16 cellular contexts compared by ENCODE assay signal in genomic region chr12:123942277-123942653, GRCh38. TPM values are rescaled to one million over a fixed set of nuclear protein-coding genes. Genes with fewer than 3 reads are reported as not detected.
DNase-seq lines count a peak whose midpoint lies in the region; ATAC-seq and TF ChIP-seq lines count a peak whose summit lies in the region.
"Had no signal": no experiment of that assay in that cellular context is flagged by ENCODE, and none has a peak within 500 bp of the region (broad histone marks: within the 10 kb centered on the region; RNA-seq: fewer than 3 reads in every experiment).

No MANE protein-coding gene starts in this region.

- H3K27ac ChIP-seq in AG04450 (ENCODE audit: low read depth, low read length): peak overlapping the region; percentile 89
- no peak overlapping the region for H3K27ac ChIP-seq in IMR-90 (ENCODE audit: insufficient read depth, low read length)
- peak overlapping the region; percentile 65 for H3K27ac ChIP-seq in cingulate gyrus (ENCODE audit: low read depth, low read length)
- H3K27ac ChIP-seq: epithelial cell of prostate had no signal

- peak overlapping the region; percentile 21; the same call in 1 of the 2 replicates for H3K4me2 ChIP-seq in IMR-90 (ENCODE audit: low read depth, low read length)

- dilution Hi-C loops in IMR-90 (cut with HindIII; ENCODE audit: low sequenced_read_pairs, unreplicated experiment): no loop called here

- H3K9me3 ChIP-seq in AG04450 (ENCODE audit: control insufficient read depth, insufficient read depth, low read length) (peaks cover 18% of the 10 kb centered on the region), IMR-90 (ENCODE audit: control insufficient read depth, insufficient read depth, low read length) (peaks cover 6% of the 10 kb centered on the region)

- H3K9ac ChIP-seq in IMR-90 (ENCODE audit: low read depth, low read length): no peak overlapping the region

- H3K4me3 ChIP-seq in AG04450 (ENCODE audit: low read depth, low read length) (no peak overlapping the region; the same call in 1 of the 2 replicates), IMR-90 (ENCODE audit: insufficient read depth, low read depth, low read length) (no peak overlapping the region)

- no peak overlapping the region for H4K5ac ChIP-seq in IMR-90 (ENCODE audit: low read depth, low read length)

- no peak overlapping the region for H4K8ac ChIP-seq in IMR-90 (ENCODE audit: low read depth in 2 of 2, low read length in 2 of 2)

- H4K91ac ChIP-seq in IMR-90 (ENCODE audit: insufficient read depth, low read depth, low read length): no peak overlapping the region

- H2AK9ac ChIP-seq in IMR-90 (replicated peaks; ENCODE audit: low read depth, low read length, poor library complexity): peak overlapping the region; percentile 66

- H3K14ac ChIP-seq in IMR-90 (replicated peaks; ENCODE audit: low read depth, low read length): no peak overlapping the region

- DNase-seq in AG04450 (ENCODE audit: low read depth, low spot score) (peak; percentile 68), IMR-90 (peak; percentile 90), myocyte (ENCODE audit: low read depth) (peak; percentile 87), NCI-H345 (lab: John Stamatoyannopoulos, UW) (no peak), progenitor cell of endocrine pancreas (ENCODE audit: low spot score, unreplicated experiment) (no peak), NCI-H69 (lab: John Stamatoyannopoulos, UW) (no peak)
- no peak for DNase-seq in stimulated activated CD4-positive, alpha-beta T cell treated with anti-CD3 and anti-CD28 coated beads, Interleukin-4, amount 100 ng/mL, for 24 hours
- DNase-seq: activated CD8-positive, alpha-beta T cell treated with anti-CD3 and anti-CD28 coated beads for 36 hours; Karpas-422; stimulated activated CD4-positive, alpha-beta T cell treated with anti-CD3 and anti-CD28 coated beads, Interleukin-1b, Interleukin-23, amount 100 ng/mL, for 48 hours; stimulated activated naive CD8-positive, alpha-beta T cell treated with anti-CD3 and anti-CD28 coated beads, Interleukin-15, Interleukin-2, amounts not matched to agents 100 U/mL and 50 U/mL, for 24 hours had no signal

- H2BK20ac ChIP-seq in IMR-90 (ENCODE audit: low read depth, low read length): no peak overlapping the region

- TF ChIP-seq CTCF in AG04450 (IDR thresholded peaks at IDR 0.05; ENCODE audit: low read depth, low read length) (no peak), IMR-90 (conservative IDR thresholded peaks at IDR 0.05; ENCODE audit: low read depth, low read length) (no peak), progenitor cell of endocrine pancreas (IDR thresholded peaks at IDR 0.05; ENCODE audit: unreplicated experiment) (no peak)

- H3K27ac Mint-ChIP-seq in progenitor cell of endocrine pancreas: no peak overlapping the region
- H3K27ac Mint-ChIP-seq: activated CD8-positive, alpha-beta T cell treated with anti-CD3 and anti-CD28 coated beads for 36 hours; activated naive CD4-positive, alpha-beta T cell treated with anti-CD3 and anti-CD28 coated beads, Interleukin-2, amount 50 U/mL, for 24 hours; B cell had no signal

- in situ Hi-C loops in IMR-90 (cut with MboI; ENCODE audit: low sequenced_read_pairs): no loop called here

- no peak for TF ChIP-seq POLR2A in IMR-90 (IDR thresholded peaks at IDR 0.05; ENCODE audit: low read depth, low read length)

- peak overlapping the region; percentile 64; the same call in 1 of the 2 replicates for H3K4ac ChIP-seq in IMR-90 (ENCODE audit: low read depth, low read length)

- H3K9me1 ChIP-seq in IMR-90 (ENCODE audit: insufficient read depth, low read length): peaks cover 18% of the 10 kb centered on the region; the same call in 1 of the 2 replicates

- H3K56ac ChIP-seq in IMR-90 (ENCODE audit: extremely low read depth, insufficient read depth, low read length): no peak overlapping the region

- intact Hi-C loops in IMR-90 (cut with micrococcal nuclease): no loop called here

- peaks cover 47% of the 10 kb centered on the region for H3K36me3 ChIP-seq in IMR-90 (ENCODE audit: control insufficient read depth, insufficient read depth, low read length)

- H3K4me3 Mint-ChIP-seq in progenitor cell of endocrine pancreas (ENCODE audit: low read depth): no peak overlapping the region
- H3K4me3 Mint-ChIP-seq: activated CD8-positive, alpha-beta T cell treated with anti-CD3 and anti-CD28 coated beads for 36 hours; activated naive CD4-positive, alpha-beta T cell treated with anti-CD3 and anti-CD28 coated beads, Interleukin-2, amount 50 U/mL, for 24 hours; B cell had no signal

- H3K9me3 Mint-ChIP-seq in progenitor cell of endocrine pancreas (ENCODE audit: low read depth): no peaks in the 10 kb centered on the region
- H3K9me3 Mint-ChIP-seq: activated CD8-positive, alpha-beta T cell treated with anti-CD3 and anti-CD28 coated beads for 36 hours; activated naive CD4-positive, alpha-beta T cell treated with anti-CD3 and anti-CD28 coated beads, Interleukin-2, amount 50 U/mL, for 24 hours had no signal

- H3K79me1 ChIP-seq in IMR-90 (ENCODE audit: low read depth in 1 of 2, low read length in 2 of 2): peaks cover 6 to 35% of the 10 kb centered on the region in 2 experiments; a peak in 3 of 4 replicates

- ATAC-seq in IMR-90 (ENCODE audit: low read depth): peak; percentile 56
- ATAC-seq: activated CD8-positive, alpha-beta T cell treated with anti-CD3 and anti-CD28 coated beads for 36 hours; Panc1; stimulated activated naive CD8-positive, alpha-beta T cell treated with anti-CD3 and anti-CD28 coated beads, Interleukin-15, Interleukin-2, amounts not matched to agents 100 U/mL and 50 U/mL, for 24 hours had no signal

- CTCF ChIA-PET in AG04450 (lab: Charles Lee) (interaction anchor here (3.3 kb wide), 1 partner anchor 37 kb away, joined by 19 read pairs; no protein-coding TSS in a partner anchor), IMR-90 (lab: Yijun Ruan, JAX) (interaction anchor here (1.0 kb wide), 1 partner anchor 16 kb away, joined by 4 read pairs; no protein-coding TSS in a partner anchor)

- no peak overlapping the region for H3K18ac ChIP-seq in IMR-90 (ENCODE audit: low read depth, low read length)

- H2AK5ac ChIP-seq in IMR-90 (ENCODE audit: low read depth, low read length): no peak overlapping the region

- no peak for TF ChIP-seq RAD21 in IMR-90 (IDR thresholded peaks at IDR 0.05; ENCODE audit: low read length)

- no peaks in the 10 kb centered on the region for H3K4me1 Mint-ChIP-seq in progenitor cell of endocrine pancreas (ENCODE audit: low read depth)

- no peak overlapping the region for H2BK15ac ChIP-seq in IMR-90 (ENCODE audit: low read depth, low read length)

- peaks cover 16% of the 10 kb centered on the region for H3K4me1 ChIP-seq in IMR-90 (ENCODE audit: control insufficient read depth, insufficient read depth, low read length)

- peak overlapping the region; percentile 50; the same call in 1 of the 2 replicates for H2BK120ac ChIP-seq in IMR-90 (ENCODE audit: low read depth, low read length)

- H4K20me1 ChIP-seq in IMR-90 (ENCODE audit: insufficient read depth, low read length): peaks cover 7% of the 10 kb centered on the region

- H3K27me3 ChIP-seq in AG04450 (ENCODE audit: control insufficient read depth, insufficient read depth, low read length) (no peaks in the 10 kb centered on the region), IMR-90 (ENCODE audit: control insufficient read depth, insufficient read depth, low read length) (no peaks in the 10 kb centered on the region)

- BruUV-seq in IMR-90 (replicated peaks; lab: Mats Ljungman, UMichigan): no TSS peak

- POLR2A ChIA-PET in AG04450 (lab: Yijun Ruan, JAX) (interaction anchor here (1.3 to 2.0 kb wide), 2 partner anchors 10 to 11 kb away, joined by 3 to 11 read pairs; no protein-coding TSS in a partner anchor), IMR-90 (lab: Charles Lee; ENCODE audit: unreplicated experiment) (no interaction called here)

- 0 out of 2 replicates have a peak overlapping the region, but pooled peaks have one; percentile 35 for H3K23ac ChIP-seq in IMR-90 (ENCODE audit: low read depth, low read length)

- peak overlapping the region; percentile 69 for H2AFZ ChIP-seq in IMR-90 (replicated peaks; ENCODE audit: low read length, poor library complexity)

- peaks cover 36% of the 10 kb centered on the region for H3K36me3 Mint-ChIP-seq in progenitor cell of endocrine pancreas (ENCODE audit: insufficient read depth)

- no peak overlapping the region for H2BK5ac ChIP-seq in IMR-90 (ENCODE audit: low read depth, low read length, poor library complexity, severe bottlenecking)

- H3K27me3 Mint-ChIP-seq in progenitor cell of endocrine pancreas: no peaks in the 10 kb centered on the region
- H3K27me3 Mint-ChIP-seq: activated CD8-positive, alpha-beta T cell treated with anti-CD3 and anti-CD28 coated beads for 36 hours; activated naive CD4-positive, alpha-beta T cell treated with anti-CD3 and anti-CD28 coated beads, Interleukin-2, amount 50 U/mL, for 24 hours; B cell had no signal

- 59% methylated on average over 3 of the region's 10 CpGs; no CpG with 5 or more reads in 1 of the 2 experiments for WGBS in IMR-90 (ENCODE audit: extremely low coverage in 2 of 2, insufficient read length in 1 of 2), 2 experiments

TF ChIP-seq in IMR-90, 13 proteins besides CTCF, POLR2A, EP300 and RAD21 (continues in another document):
- TF ChIP-seq CEBPB (IDR thresholded peaks at IDR 0.05; ENCODE audit: low read depth, low read length): peak; percentile 68
- TF ChIP-seq BHLHE40 (IDR thresholded peaks at IDR 0.05; ENCODE audit: low read depth, low read length): 0 out of 2 replicates have a peak, but pooled peaks have one; percentile 3
- TF ChIP-seq MAFK (IDR thresholded peaks at IDR 0.05; ENCODE audit: low read depth, low read length): no peak

RNA-seq across cellular contexts. Expression of gene CCDC92, which starts 30.4 kb away (rescaled TPM):
- 52.2 and 63.4 TPM in 2 replicates for polyA plus RNA-seq in AG04450 (2011; rRNA removed)
- 32.1 and 38.4 TPM in 2 replicates for polyA minus RNA-seq in AG04450 (2011; rRNA and poly(A)+ RNA removed)
- 5.7 and 8.1 TPM in 2 replicates for total RNA-seq in IMR-90 (2012; rRNA removed)
- 55.5 and 61.1 TPM in 2 replicates for polyA plus RNA-seq in IMR-90 (2012; rRNA removed)
- polyA plus RNA-seq in IMR-90 (2012; cell fraction: cytosol; rRNA removed): 75.4 and 87.9 TPM in 2 replicates
- 91.3 and 94.1 TPM in 2 replicates for polyA plus RNA-seq in IMR-90 (2012; cell fraction: nucleus; rRNA removed; ENCODE audit: low replicate concordance)
- total RNA-seq in myocyte: 18.3 and 21.1 TPM in 2 replicates
- polyA plus RNA-seq in myocyte (2012): 55.5 TPM
- total RNA-seq in progenitor cell of endocrine pancreas: 57.0 and 59.1 TPM in 2 replicates

RNA-seq across cellular contexts. Expression of gene ZNF664, which starts 30.8 kb away (rescaled TPM):
- polyA plus RNA-seq in AG04450 (2011; rRNA removed) (60.1 and 66.6 TPM in 2 replicates), IMR-90 (2012; rRNA removed) (24.6 and 29.9 TPM in 2 replicates)
- polyA minus RNA-seq in AG04450 (2011; rRNA and poly(A)+ RNA removed): 33.8 and 34.2 TPM in 2 replicates
- total RNA-seq in IMR-90 (2012; rRNA removed) (32.6 and 36.7 TPM in 2 replicates), myocyte (55.8 and 58.1 TPM in 2 replicates), progenitor cell of endocrine pancreas (197 and 198 TPM in 2 replicates)
- 14.0 and 16.7 TPM in 2 replicates for polyA plus RNA-seq in IMR-90 (2012; cell fraction: cytosol; rRNA removed)
- polyA plus RNA-seq in IMR-90 (2012; cell fraction: nucleus; rRNA removed; ENCODE audit: low replicate concordance): 9.3 and 24.8 TPM in 2 replicates
- 39.0 TPM for polyA plus RNA-seq in myocyte (2012)

Comparison
In these comparisons a context has a peak if more than half of its experiments do, and no peak if none do; other contexts are left out.
1. DNase-seq: peak in AG04450 (single experiment), IMR-90 (single experiment) and myocyte (single experiment); none in stimulated activated CD4-positive, alpha-beta T cell treated with anti-CD3 and anti-CD28 coated beads, Interleukin-4, amount 100 ng/mL, for 24 hours (single experiment), NCI-H345 (single experiment), progenitor cell of endocrine pancreas (single experiment) and NCI-H69 (single experiment).